1 cellular context compared by ENCODE assay signal in the genomic region with DNA sequence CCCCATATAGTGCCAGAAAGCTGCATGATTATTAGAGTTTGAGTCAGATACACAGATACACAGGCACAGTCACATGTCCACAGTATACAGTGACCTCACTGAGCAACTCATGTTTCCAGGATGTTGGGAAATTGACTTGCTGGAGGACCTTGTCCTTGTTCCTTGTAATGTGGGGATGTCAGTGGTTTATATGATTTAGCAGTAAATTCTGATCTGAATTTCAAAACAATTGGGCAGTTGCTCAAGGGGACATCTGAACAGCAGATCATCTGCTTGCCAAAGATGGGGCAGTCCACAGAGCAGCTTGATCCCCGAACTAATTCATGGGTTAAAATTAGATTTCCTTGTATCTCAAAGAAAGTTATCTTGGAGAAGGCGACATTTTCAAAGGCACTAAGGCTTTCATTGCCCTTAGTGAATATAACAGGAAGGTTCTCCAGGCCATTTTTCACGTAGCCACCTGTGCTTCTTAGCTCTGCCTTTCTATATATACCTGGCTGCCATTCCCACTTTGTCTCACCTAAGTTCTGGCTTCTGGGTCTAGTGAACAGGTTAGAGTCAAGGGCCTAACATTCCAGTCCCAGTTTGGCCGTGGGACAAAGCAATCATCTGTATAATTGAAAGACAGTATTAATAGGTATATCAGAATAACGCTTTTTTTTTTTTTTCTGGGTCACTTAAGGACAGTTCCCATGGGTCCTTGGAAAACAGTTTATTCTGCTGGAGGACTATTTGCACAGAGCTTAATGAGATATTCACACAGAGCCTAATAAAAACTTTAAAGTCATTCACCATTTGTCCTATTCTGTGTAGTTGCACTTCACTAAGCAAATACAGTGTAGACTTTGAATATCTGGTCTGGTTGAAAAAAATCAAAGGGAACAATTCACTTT.
A peak's percentile ranks its signal among the peaks of the same experiment; 100 is the strongest.
TF ChIP-seq lines count a peak whose summit lies in the region.

No MANE protein-coding gene starts in this region.

TF ChIP-seq in HepG2, 621 proteins besides CTCF, POLR2A, EP300 and RAD21 (continued from another document and continues in another):
- TF ChIP-seq, protein P1, sequence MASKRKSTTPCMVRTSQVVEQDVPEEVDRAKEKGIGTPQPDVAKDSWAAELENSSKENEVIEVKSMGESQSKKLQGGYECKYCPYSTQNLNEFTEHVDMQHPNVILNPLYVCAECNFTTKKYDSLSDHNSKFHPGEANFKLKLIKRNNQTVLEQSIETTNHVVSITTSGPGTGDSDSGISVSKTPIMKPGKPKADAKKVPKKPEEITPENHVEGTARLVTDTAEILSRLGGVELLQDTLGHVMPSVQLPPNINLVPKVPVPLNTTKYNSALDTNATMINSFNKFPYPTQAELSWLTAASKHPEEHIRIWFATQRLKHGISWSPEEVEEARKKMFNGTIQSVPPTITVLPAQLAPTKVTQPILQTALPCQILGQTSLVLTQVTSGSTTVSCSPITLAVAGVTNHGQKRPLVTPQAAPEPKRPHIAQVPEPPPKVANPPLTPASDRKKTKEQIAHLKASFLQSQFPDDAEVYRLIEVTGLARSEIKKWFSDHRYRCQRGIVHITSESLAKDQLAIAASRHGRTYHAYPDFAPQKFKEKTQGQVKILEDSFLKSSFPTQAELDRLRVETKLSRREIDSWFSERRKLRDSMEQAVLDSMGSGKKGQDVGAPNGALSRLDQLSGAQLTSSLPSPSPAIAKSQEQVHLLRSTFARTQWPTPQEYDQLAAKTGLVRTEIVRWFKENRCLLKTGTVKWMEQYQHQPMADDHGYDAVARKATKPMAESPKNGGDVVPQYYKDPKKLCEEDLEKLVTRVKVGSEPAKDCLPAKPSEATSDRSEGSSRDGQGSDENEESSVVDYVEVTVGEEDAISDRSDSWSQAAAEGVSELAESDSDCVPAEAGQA (IDR thresholded peaks at IDR 0.05; ENCODE audit: low read depth) = 0 out of 2 replicates have a peak, but pooled peaks have one; percentile 39
- TF ChIP-seq, protein P1 (CRISPR knock-in tag; IDR thresholded peaks at IDR 0.05; ENCODE audit: borderline replicate concordance) = 0 out of 2 replicates have a peak, but pooled peaks have one; percentile 38
- no peak for TF ChIP-seq PRPF4 (IDR thresholded peaks at IDR 0.05; ENCODE audit: low read depth, low read length, poor library complexity, severe bottlenecking)
- TF ChIP-seq, protein P2, sequence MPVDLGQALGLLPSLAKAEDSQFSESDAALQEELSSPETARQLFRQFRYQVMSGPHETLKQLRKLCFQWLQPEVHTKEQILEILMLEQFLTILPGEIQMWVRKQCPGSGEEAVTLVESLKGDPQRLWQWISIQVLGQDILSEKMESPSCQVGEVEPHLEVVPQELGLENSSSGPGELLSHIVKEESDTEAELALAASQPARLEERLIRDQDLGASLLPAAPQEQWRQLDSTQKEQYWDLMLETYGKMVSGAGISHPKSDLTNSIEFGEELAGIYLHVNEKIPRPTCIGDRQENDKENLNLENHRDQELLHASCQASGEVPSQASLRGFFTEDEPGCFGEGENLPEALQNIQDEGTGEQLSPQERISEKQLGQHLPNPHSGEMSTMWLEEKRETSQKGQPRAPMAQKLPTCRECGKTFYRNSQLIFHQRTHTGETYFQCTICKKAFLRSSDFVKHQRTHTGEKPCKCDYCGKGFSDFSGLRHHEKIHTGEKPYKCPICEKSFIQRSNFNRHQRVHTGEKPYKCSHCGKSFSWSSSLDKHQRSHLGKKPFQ (CRISPR knock-in tag; IDR thresholded peaks at IDR 0.05; ENCODE audit: insufficient replicate concordance) = peak; percentile 55
- no peak for TF ChIP-seq ARID2 (CRISPR knock-in tag; IDR thresholded peaks at IDR 0.05; ENCODE audit: borderline replicate concordance)
- TF ChIP-seq, protein P3, sequence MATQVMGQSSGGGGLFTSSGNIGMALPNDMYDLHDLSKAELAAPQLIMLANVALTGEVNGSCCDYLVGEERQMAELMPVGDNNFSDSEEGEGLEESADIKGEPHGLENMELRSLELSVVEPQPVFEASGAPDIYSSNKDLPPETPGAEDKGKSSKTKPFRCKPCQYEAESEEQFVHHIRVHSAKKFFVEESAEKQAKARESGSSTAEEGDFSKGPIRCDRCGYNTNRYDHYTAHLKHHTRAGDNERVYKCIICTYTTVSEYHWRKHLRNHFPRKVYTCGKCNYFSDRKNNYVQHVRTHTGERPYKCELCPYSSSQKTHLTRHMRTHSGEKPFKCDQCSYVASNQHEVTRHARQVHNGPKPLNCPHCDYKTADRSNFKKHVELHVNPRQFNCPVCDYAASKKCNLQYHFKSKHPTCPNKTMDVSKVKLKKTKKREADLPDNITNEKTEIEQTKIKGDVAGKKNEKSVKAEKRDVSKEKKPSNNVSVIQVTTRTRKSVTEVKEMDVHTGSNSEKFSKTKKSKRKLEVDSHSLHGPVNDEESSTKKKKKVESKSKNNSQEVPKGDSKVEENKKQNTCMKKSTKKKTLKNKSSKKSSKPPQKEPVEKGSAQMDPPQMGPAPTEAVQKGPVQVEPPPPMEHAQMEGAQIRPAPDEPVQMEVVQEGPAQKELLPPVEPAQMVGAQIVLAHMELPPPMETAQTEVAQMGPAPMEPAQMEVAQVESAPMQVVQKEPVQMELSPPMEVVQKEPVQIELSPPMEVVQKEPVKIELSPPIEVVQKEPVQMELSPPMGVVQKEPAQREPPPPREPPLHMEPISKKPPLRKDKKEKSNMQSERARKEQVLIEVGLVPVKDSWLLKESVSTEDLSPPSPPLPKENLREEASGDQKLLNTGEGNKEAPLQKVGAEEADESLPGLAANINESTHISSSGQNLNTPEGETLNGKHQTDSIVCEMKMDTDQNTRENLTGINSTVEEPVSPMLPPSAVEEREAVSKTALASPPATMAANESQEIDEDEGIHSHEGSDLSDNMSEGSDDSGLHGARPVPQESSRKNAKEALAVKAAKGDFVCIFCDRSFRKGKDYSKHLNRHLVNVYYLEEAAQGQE (IDR thresholded peaks at IDR 0.05; ENCODE audit: borderline replicate concordance in 1 of 2, low read depth in 1 of 2, low read length in 2 of 2) = 0 out of 4 replicates have a peak, but pooled peaks of 1 of the 2 experiments have one; percentile 5
- TF ChIP-seq ZNF124 (CRISPR knock-in tag; IDR thresholded peaks at IDR 0.05) = no peak
- no peak for TF ChIP-seq MTA1 (CRISPR knock-in tag; IDR thresholded peaks at IDR 0.05; ENCODE audit: borderline replicate concordance)
- TF ChIP-seq ZSCAN29 (CRISPR knock-in tag; conservative IDR thresholded peaks at IDR 0.05) = peak; percentile 79
- TF ChIP-seq, protein P4, sequence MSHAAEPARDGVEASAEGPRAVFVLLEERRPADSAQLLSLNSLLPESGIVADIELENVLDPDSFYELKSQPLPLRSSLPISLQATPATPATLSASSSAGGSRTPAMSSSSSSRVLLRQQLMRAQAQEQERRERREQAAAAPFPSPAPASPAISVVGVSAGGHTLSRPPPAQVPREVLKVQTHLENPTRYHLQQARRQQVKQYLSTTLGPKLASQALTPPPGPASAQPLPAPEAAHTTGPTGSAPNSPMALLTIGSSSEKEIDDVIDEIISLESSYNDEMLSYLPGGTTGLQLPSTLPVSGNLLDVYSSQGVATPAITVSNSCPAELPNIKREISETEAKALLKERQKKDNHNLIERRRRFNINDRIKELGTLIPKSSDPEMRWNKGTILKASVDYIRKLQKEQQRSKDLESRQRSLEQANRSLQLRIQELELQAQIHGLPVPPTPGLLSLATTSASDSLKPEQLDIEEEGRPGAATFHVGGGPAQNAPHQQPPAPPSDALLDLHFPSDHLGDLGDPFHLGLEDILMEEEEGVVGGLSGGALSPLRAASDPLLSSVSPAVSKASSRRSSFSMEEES (CRISPR knock-in tag; IDR thresholded peaks at IDR 0.05) = peak; percentile 98
- TF ChIP-seq FOXO1 (CRISPR knock-in tag; IDR thresholded peaks at IDR 0.05) = peak; percentile 73; the same call in 1 of the 2 replicates
- TF ChIP-seq KLF15 (CRISPR knock-in tag; IDR thresholded peaks at IDR 0.05; ENCODE audit: borderline replicate concordance) = no peak
- peak; percentile 75; the same call in 1 of the 2 replicates for TF ChIP-seq TP53 (CRISPR knock-in tag; conservative IDR thresholded peaks at IDR 0.05)
- peak; percentile 90 for TF ChIP-seq POGZ (CRISPR knock-in tag; IDR thresholded peaks at IDR 0.05)
- TF ChIP-seq ZFP36 (IDR thresholded peaks at IDR 0.05; ENCODE audit: borderline replicate concordance, low read depth, low read length, partially characterized antibody) = no peak
- TF ChIP-seq RFXANK (CRISPR knock-in tag; IDR thresholded peaks at IDR 0.05) = no peak
- no peak; the same call in 1 of the 2 replicates for TF ChIP-seq SATB2 (CRISPR knock-in tag; IDR thresholded peaks at IDR 0.05)
- no peak for TF ChIP-seq ZNF333 (CRISPR knock-in tag; IDR thresholded peaks at IDR 0.05; ENCODE audit: borderline replicate concordance)
- TF ChIP-seq EZH2 (conservative IDR thresholded peaks at IDR 0.05; ENCODE audit: low read depth, low read length) = no peak
- no peak for TF ChIP-seq ZNF782 (CRISPR knock-in tag; IDR thresholded peaks at IDR 0.05; ENCODE audit: borderline replicate concordance)
- TF ChIP-seq NCOA2 (CRISPR knock-in tag; IDR thresholded peaks at IDR 0.05) = peak; percentile 77
- TF ChIP-seq ZNF780A (CRISPR knock-in tag; IDR thresholded peaks at IDR 0.05) = no peak
- TF ChIP-seq ZNF350 (CRISPR knock-in tag; IDR thresholded peaks at IDR 0.05; ENCODE audit: borderline replicate concordance, low read depth) = no peak
- TF ChIP-seq ZNF550 (CRISPR knock-in tag; IDR thresholded peaks at IDR 0.05; ENCODE audit: borderline replicate concordance) = no peak
- no peak; the same call in 1 of the 2 replicates for TF ChIP-seq HMG20A (CRISPR knock-in tag; IDR thresholded peaks at IDR 0.05; ENCODE audit: borderline replicate concordance)
- TF ChIP-seq, protein P5, sequence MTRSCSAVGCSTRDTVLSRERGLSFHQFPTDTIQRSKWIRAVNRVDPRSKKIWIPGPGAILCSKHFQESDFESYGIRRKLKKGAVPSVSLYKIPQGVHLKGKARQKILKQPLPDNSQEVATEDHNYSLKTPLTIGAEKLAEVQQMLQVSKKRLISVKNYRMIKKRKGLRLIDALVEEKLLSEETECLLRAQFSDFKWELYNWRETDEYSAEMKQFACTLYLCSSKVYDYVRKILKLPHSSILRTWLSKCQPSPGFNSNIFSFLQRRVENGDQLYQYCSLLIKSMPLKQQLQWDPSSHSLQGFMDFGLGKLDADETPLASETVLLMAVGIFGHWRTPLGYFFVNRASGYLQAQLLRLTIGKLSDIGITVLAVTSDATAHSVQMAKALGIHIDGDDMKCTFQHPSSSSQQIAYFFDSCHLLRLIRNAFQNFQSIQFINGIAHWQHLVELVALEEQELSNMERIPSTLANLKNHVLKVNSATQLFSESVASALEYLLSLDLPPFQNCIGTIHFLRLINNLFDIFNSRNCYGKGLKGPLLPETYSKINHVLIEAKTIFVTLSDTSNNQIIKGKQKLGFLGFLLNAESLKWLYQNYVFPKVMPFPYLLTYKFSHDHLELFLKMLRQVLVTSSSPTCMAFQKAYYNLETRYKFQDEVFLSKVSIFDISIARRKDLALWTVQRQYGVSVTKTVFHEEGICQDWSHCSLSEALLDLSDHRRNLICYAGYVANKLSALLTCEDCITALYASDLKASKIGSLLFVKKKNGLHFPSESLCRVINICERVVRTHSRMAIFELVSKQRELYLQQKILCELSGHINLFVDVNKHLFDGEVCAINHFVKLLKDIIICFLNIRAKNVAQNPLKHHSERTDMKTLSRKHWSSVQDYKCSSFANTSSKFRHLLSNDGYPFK (CRISPR knock-in tag; IDR thresholded peaks at IDR 0.05; ENCODE audit: borderline replicate concordance) = no peak
- TF ChIP-seq, protein P6, sequence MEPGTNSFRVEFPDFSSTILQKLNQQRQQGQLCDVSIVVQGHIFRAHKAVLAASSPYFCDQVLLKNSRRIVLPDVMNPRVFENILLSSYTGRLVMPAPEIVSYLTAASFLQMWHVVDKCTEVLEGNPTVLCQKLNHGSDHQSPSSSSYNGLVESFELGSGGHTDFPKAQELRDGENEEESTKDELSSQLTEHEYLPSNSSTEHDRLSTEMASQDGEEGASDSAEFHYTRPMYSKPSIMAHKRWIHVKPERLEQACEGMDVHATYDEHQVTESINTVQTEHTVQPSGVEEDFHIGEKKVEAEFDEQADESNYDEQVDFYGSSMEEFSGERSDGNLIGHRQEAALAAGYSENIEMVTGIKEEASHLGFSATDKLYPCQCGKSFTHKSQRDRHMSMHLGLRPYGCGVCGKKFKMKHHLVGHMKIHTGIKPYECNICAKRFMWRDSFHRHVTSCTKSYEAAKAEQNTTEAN (CRISPR knock-in tag; conservative IDR thresholded peaks at IDR 0.05) = peak; percentile 82; the same call in 1 of the 2 replicates
- no peak for TF ChIP-seq ZNF552 (CRISPR knock-in tag; IDR thresholded peaks at IDR 0.05; ENCODE audit: borderline replicate concordance)
- TF ChIP-seq ZNF354B (CRISPR knock-in tag; IDR thresholded peaks at IDR 0.05) = peak; percentile 62
- peak; percentile 74 for TF ChIP-seq HNF4A (CRISPR knock-in tag; IDR thresholded peaks at IDR 0.05)
- TF ChIP-seq, protein P7, sequence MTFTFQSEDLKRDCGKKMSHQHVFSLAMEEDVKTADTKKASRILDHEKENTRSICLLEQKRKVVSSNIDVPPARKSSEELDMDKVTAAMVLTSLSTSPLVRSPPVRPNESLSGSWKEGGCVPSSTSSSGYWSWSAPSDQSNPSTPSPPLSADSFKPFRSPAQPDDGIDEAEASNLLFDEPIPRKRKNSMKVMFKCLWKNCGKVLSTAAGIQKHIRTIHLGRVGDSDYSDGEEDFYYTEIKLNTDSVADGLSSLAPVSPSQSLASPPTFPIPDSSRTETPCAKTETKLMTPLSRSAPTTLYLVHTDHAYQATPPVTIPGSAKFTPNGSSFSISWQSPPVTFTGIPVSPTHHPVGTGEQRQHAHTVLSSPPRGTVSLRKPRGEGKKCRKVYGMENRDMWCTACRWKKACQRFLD (CRISPR knock-in tag; IDR thresholded peaks at IDR 0.05; ENCODE audit: borderline replicate concordance) = no peak
- TF ChIP-seq ZNF20 (CRISPR knock-in tag; IDR thresholded peaks at IDR 0.05) = no peak
- TF ChIP-seq ZNF337 (CRISPR knock-in tag; IDR thresholded peaks at IDR 0.05; ENCODE audit: borderline replicate concordance, low read depth) = no peak
- no peak for TF ChIP-seq ZZZ3 (CRISPR knock-in tag; IDR thresholded peaks at IDR 0.05; ENCODE audit: borderline replicate concordance)
- TF ChIP-seq CREM (IDR thresholded peaks at IDR 0.05) = peak; percentile 57
- no peak for TF ChIP-seq CREM (CRISPR knock-in tag; IDR thresholded peaks at IDR 0.05)
- no peak for TF ChIP-seq ATRX (CRISPR knock-in tag; IDR thresholded peaks at IDR 0.05; ENCODE audit: borderline replicate concordance)
- TF ChIP-seq, protein P8, sequence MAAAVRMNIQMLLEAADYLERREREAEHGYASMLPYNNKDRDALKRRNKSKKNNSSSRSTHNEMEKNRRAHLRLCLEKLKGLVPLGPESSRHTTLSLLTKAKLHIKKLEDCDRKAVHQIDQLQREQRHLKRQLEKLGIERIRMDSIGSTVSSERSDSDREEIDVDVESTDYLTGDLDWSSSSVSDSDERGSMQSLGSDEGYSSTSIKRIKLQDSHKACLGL (CRISPR knock-in tag; IDR thresholded peaks at IDR 0.05) = 0 out of 2 replicates have a peak, but pooled peaks have one; percentile 5
